In genomic region chr1:204383163-204383904, GRCh38 we compare ENCODE assay signal across 1 cellular context.
TF ChIP-seq lines count a peak whose summit lies in the region.

No MANE protein-coding gene starts in this region.

TF ChIP-seq in GM23338, 12 proteins besides CTCF, POLR2A, EP300 and RAD21 (continued from another document):
- TF ChIP-seq ZNF462 (CRISPR knock-in tag; IDR thresholded peaks at IDR 0.05), result no peak
- TF ChIP-seq ZNF114 (CRISPR knock-in tag; IDR thresholded peaks at IDR 0.05), result no peak
TF ChIP-seq in GM23338: peak in this region for 0.
